Comparison of ENCODE assay signal across 1 cellular context in the genomic region with DNA sequence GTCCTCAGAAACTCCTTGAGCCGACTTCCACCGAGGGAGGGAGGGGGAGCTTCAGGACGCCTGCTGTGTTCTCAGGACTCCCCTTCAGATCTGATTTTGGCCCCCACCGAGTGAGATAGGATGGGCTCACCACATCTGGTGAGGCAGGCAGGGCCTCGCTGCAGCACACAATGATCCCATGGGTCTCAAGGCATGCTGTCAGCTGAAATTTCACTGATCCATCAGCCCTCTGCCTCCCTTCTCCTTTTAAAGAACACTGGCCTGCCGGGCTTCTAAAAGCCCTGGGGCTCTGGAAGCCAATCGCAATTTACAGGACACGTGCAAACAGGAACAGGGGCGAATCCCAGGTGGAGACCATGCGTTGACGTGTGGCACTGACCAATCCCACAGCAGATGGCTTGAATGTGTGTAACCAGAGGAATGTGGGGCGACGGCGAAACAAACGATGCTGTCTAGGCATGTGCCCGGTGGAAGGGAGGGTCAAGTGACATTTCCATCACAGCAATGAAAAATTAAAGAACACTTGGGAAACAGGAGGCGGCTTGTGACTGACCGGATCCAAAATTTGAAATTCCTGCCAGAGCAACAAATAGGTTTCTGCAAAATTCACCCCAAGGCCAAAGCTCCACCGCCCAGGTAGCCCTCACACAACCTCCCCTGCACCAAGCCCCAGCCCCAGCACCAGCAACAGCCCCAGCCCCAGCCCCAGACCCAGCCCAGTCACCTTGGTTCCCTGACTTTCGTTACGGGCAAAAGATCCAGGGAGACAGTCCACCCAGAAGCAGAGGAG.
A peak's percentile ranks its signal among the peaks of the same experiment; 100 is the strongest.
TF ChIP-seq lines count a peak whose summit lies in the region.

No MANE protein-coding gene starts in this region.

TF ChIP-seq in HepG2, 621 proteins besides CTCF, POLR2A, EP300 and RAD21 (continued from another document):
- TF ChIP-seq, protein P1, sequence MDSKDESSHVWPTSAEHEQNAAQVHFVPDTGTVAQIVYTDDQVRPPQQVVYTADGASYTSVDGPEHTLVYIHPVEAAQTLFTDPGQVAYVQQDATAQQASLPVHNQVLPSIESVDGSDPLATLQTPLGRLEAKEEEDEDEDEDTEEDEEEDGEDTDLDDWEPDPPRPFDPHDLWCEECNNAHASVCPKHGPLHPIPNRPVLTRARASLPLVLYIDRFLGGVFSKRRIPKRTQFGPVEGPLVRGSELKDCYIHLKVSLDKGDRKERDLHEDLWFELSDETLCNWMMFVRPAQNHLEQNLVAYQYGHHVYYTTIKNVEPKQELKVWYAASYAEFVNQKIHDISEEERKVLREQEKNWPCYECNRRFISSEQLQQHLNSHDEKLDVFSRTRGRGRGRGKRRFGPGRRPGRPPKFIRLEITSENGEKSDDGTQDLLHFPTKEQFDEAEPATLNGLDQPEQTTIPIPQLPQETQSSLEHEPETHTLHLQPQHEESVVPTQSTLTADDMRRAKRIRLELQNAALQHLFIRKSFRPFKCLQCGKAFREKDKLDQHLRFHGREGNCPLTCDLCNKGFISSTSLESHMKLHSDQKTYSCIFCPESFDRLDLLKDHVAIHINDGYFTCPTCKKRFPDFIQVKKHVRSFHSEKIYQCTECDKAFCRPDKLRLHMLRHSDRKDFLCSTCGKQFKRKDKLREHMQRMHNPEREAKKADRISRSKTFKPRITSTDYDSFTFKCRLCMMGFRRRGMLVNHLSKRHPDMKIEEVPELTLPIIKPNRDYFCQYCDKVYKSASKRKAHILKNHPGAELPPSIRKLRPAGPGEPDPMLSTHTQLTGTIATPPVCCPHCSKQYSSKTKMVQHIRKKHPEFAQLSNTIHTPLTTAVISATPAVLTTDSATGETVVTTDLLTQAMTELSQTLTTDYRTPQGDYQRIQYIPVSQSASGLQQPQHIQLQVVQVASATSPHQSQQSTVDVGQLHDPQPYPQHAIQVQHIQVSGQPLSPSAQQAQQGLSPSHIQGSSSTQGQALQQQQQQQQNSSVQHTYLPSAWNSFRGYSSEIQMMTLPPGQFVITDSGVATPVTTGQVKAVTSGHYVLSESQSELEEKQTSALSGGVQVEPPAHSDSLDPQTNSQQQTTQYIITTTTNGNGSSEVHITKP (CRISPR knock-in tag; IDR thresholded peaks at IDR 0.05; ENCODE audit: low read depth): 0 out of 2 replicates have a peak, but pooled peaks have one; percentile 36
- no peak for TF ChIP-seq ADNP (CRISPR knock-in tag; IDR thresholded peaks at IDR 0.05)
- TF ChIP-seq ATF7 (IDR thresholded peaks at IDR 0.05): no peak
- TF ChIP-seq ATF7 (CRISPR knock-in tag; IDR thresholded peaks at IDR 0.05): 0 out of 2 replicates have a peak, but pooled peaks have one; percentile 11
- TF ChIP-seq, protein P2, sequence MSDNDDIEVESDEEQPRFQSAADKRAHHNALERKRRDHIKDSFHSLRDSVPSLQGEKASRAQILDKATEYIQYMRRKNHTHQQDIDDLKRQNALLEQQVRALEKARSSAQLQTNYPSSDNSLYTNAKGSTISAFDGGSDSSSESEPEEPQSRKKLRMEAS (IDR thresholded peaks at IDR 0.05): peak; percentile 38; the same call in 1 of the 2 replicates
- peak; percentile 43; the same call in 1 of the 2 replicates for TF ChIP-seq ZNF292 (CRISPR knock-in tag; IDR thresholded peaks at IDR 0.05; ENCODE audit: borderline replicate concordance, low read depth)
- TF ChIP-seq CBFB (CRISPR knock-in tag; IDR thresholded peaks at IDR 0.05): 0 out of 2 replicates have a peak, but pooled peaks have one; percentile 2
- TF ChIP-seq HIVEP1 (CRISPR knock-in tag; IDR thresholded peaks at IDR 0.05): peak; percentile 38; the same call in 1 of the 2 replicates
- 0 out of 2 replicates have a peak, but pooled peaks have one; percentile 1 for TF ChIP-seq STAG1 (CRISPR knock-in tag; IDR thresholded peaks at IDR 0.05)
- TF ChIP-seq DMAP1 (CRISPR knock-in tag; IDR thresholded peaks at IDR 0.05): 0 out of 2 replicates have a peak, but pooled peaks have one; percentile 1
- TF ChIP-seq, protein P3, sequence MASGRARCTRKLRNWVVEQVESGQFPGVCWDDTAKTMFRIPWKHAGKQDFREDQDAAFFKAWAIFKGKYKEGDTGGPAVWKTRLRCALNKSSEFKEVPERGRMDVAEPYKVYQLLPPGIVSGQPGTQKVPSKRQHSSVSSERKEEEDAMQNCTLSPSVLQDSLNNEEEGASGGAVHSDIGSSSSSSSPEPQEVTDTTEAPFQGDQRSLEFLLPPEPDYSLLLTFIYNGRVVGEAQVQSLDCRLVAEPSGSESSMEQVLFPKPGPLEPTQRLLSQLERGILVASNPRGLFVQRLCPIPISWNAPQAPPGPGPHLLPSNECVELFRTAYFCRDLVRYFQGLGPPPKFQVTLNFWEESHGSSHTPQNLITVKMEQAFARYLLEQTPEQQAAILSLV (CRISPR knock-in tag; IDR thresholded peaks at IDR 0.05; ENCODE audit: borderline replicate concordance): 0 out of 2 replicates have a peak, but pooled peaks have one; percentile 21
- TF ChIP-seq, protein P4, sequence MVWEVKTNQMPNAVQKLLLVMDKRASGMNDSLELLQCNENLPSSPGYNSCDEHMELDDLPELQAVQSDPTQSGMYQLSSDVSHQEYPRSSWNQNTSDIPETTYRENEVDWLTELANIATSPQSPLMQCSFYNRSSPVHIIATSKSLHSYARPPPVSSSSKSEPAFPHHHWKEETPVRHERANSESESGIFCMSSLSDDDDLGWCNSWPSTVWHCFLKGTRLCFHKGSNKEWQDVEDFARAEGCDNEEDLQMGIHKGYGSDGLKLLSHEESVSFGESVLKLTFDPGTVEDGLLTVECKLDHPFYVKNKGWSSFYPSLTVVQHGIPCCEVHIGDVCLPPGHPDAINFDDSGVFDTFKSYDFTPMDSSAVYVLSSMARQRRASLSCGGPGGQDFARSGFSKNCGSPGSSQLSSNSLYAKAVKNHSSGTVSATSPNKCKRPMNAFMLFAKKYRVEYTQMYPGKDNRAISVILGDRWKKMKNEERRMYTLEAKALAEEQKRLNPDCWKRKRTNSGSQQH (CRISPR knock-in tag; IDR thresholded peaks at IDR 0.05; ENCODE audit: low read depth): 0 out of 2 replicates have a peak, but pooled peaks have one; percentile 4
- 0 out of 2 replicates have a peak, but pooled peaks have one; percentile 16 for TF ChIP-seq KLF15 (CRISPR knock-in tag; IDR thresholded peaks at IDR 0.05; ENCODE audit: borderline replicate concordance)
- TF ChIP-seq HNRNPLL (IDR thresholded peaks at IDR 0.05; ENCODE audit: low read depth, low read length, poor library complexity, severe bottlenecking): peak; percentile 5
- TF ChIP-seq ZFX (CRISPR knock-in tag; IDR thresholded peaks at IDR 0.05; ENCODE audit: low read depth): 0 out of 2 replicates have a peak, but pooled peaks have one; percentile 11
- TF ChIP-seq TAF15 (IDR thresholded peaks at IDR 0.05; ENCODE audit: low read depth, low read length, poor library complexity, severe bottlenecking): no peak
- TF ChIP-seq ZSCAN20 (CRISPR knock-in tag; IDR thresholded peaks at IDR 0.05; ENCODE audit: borderline replicate concordance): 0 out of 2 replicates have a peak, but pooled peaks have one; percentile 18
- peak; percentile 36; the same call in 1 of the 2 replicates for TF ChIP-seq KDM3A (CRISPR knock-in tag; IDR thresholded peaks at IDR 0.05; ENCODE audit: low read depth)
- TF ChIP-seq HES4 (CRISPR knock-in tag; IDR thresholded peaks at IDR 0.05; ENCODE audit: borderline replicate concordance): 0 out of 2 replicates have a peak, but pooled peaks have one; percentile 6
- TF ChIP-seq, protein P5, sequence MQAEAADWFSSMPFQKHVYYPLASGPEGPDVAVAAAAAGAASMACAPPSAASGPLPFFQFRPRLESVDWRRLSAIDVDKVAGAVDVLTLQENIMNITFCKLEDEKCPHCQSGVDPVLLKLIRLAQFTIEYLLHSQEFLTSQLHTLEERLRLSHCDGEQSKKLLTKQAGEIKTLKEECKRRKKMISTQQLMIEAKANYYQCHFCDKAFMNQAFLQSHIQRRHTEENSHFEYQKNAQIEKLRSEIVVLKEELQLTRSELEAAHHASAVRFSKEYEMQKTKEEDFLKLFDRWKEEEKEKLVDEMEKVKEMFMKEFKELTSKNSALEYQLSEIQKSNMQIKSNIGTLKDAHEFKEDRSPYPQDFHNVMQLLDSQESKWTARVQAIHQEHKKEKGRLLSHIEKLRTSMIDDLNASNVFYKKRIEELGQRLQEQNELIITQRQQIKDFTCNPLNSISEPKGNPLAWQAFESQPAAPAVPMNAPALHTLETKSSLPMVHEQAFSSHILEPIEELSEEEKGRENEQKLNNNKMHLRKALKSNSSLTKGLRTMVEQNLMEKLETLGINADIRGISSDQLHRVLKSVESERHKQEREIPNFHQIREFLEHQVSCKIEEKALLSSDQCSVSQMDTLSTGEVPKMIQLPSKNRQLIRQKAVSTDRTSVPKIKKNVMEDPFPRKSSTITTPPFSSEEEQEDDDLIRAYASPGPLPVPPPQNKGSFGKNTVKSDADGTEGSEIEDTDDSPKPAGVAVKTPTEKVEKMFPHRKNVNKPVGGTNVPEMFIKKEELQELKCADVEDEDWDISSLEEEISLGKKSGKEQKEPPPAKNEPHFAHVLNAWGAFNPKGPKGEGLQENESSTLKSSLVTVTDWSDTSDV (CRISPR knock-in tag; IDR thresholded peaks at IDR 0.05): 0 out of 2 replicates have a peak, but pooled peaks have one; percentile 36
- TF ChIP-seq, protein P6, sequence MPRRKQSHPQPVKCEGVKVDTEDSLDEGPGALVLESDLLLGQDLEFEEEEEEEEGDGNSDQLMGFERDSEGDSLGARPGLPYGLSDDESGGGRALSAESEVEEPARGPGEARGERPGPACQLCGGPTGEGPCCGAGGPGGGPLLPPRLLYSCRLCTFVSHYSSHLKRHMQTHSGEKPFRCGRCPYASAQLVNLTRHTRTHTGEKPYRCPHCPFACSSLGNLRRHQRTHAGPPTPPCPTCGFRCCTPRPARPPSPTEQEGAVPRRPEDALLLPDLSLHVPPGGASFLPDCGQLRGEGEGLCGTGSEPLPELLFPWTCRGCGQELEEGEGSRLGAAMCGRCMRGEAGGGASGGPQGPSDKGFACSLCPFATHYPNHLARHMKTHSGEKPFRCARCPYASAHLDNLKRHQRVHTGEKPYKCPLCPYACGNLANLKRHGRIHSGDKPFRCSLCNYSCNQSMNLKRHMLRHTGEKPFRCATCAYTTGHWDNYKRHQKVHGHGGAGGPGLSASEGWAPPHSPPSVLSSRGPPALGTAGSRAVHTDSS (CRISPR knock-in tag; conservative IDR thresholded peaks at IDR 0.05): no peak
- TF ChIP-seq, protein P7, sequence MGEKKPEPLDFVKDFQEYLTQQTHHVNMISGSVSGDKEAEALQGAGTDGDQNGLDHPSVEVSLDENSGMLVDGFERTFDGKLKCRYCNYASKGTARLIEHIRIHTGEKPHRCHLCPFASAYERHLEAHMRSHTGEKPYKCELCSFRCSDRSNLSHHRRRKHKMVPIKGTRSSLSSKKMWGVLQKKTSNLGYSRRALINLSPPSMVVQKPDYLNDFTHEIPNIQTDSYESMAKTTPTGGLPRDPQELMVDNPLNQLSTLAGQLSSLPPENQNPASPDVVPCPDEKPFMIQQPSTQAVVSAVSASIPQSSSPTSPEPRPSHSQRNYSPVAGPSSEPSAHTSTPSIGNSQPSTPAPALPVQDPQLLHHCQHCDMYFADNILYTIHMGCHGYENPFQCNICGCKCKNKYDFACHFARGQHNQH (CRISPR knock-in tag; IDR thresholded peaks at IDR 0.05): 0 out of 2 replicates have a peak, but pooled peaks have one; percentile 4
- 0 out of 2 replicates have a peak, but pooled peaks have one; percentile 37 for TF ChIP-seq ZNF605 (CRISPR knock-in tag; IDR thresholded peaks at IDR 0.05)
- TF ChIP-seq, protein P8, sequence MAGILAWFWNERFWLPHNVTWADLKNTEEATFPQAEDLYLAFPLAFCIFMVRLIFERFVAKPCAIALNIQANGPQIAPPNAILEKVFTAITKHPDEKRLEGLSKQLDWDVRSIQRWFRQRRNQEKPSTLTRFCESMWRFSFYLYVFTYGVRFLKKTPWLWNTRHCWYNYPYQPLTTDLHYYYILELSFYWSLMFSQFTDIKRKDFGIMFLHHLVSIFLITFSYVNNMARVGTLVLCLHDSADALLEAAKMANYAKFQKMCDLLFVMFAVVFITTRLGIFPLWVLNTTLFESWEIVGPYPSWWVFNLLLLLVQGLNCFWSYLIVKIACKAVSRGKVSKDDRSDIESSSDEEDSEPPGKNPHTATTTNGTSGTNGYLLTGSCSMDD (CRISPR knock-in tag; IDR thresholded peaks at IDR 0.05): no peak
- TF ChIP-seq CAMTA2 (CRISPR knock-in tag; IDR thresholded peaks at IDR 0.05; ENCODE audit: borderline replicate concordance): peak; percentile 77; the same call in 1 of the 2 replicates
- TF ChIP-seq HNRNPK (IDR thresholded peaks at IDR 0.05; ENCODE audit: low read depth, low read length, poor library complexity, severe bottlenecking): no peak
- TF ChIP-seq ZFY (CRISPR knock-in tag; IDR thresholded peaks at IDR 0.05): peak; percentile 24; the same call in 1 of the 2 replicates
TF ChIP-seq in HepG2: peak in this region for 43.
